1 cellular context compared by ENCODE assay signal in genomic region chr15:98668566-98669308, GRCh38.
TF ChIP-seq lines count a peak whose summit lies in the region.

No MANE protein-coding gene starts in this region.

TF ChIP-seq in H1, 55 proteins besides CTCF, POLR2A, EP300 and RAD21 (continued from another document):
- TF ChIP-seq CHD7 (IDR thresholded peaks at IDR 0.05; ENCODE audit: insufficient replicate concordance, low read length) (no peak), CTBP2 (IDR thresholded peaks at IDR 0.05; ENCODE audit: borderline replicate concordance, insufficient read depth, insufficient read length, low read length) (no peak), NANOG (IDR thresholded peaks at IDR 0.05; ENCODE audit: insufficient read depth, low read depth, low read length, poor library complexity, severe bottlenecking) (no peak), CHD1 (IDR thresholded peaks at IDR 0.05; ENCODE audit: low read depth, low read length) (no peak), PHF8 (conservative IDR thresholded peaks at IDR 0.05; ENCODE audit: low read depth, low read length) (no peak), RNF2 (IDR thresholded peaks at IDR 0.05; ENCODE audit: borderline replicate concordance, low read depth, low read length, missing control alignments, poor library complexity, severe bottlenecking) (no peak), JUND (IDR thresholded peaks at IDR 0.05; ENCODE audit: low read length) (no peak), TBP (IDR thresholded peaks at IDR 0.05; ENCODE audit: low read depth, low read length) (no peak), CBX5 (IDR thresholded peaks at IDR 0.05; ENCODE audit: low read depth, low read length) (no peak), SRF (IDR thresholded peaks at IDR 0.05; ENCODE audit: low read depth, low read length) (no peak), SIX5 (IDR thresholded peaks at IDR 0.05; ENCODE audit: low read depth, low read length) (no peak)
- TF ChIP-seq, protein P1, sequence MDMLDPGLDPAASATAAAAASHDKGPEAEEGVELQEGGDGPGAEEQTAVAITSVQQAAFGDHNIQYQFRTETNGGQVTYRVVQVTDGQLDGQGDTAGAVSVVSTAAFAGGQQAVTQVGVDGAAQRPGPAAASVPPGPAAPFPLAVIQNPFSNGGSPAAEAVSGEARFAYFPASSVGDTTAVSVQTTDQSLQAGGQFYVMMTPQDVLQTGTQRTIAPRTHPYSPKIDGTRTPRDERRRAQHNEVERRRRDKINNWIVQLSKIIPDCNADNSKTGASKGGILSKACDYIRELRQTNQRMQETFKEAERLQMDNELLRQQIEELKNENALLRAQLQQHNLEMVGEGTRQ (IDR thresholded peaks at IDR 0.05; ENCODE audit: low read length): no peak
